In genomic region chr15:40847225-40847961, GRCh38 we compare ENCODE assay signal across 6 cellular contexts.
DNase-seq lines count a peak whose midpoint lies in the region; ATAC-seq and TF ChIP-seq lines count a peak whose summit lies in the region.

No MANE protein-coding gene starts in this region.

- H3K4me3 ChIP-seq in coronary artery: no peak overlapping the region

- H3K27ac ChIP-seq in coronary artery: peak overlapping the region in 1 of 2 donors; percentile 60

- DNase-seq in DMS79 treated with DMSO at 0.1 percent for 48 hours (lab: John Stamatoyannopoulos, UW) (peak; percentile 49), iPS-NIHi7 (ENCODE audit: extremely low spot score) (peak; percentile 69), coronary artery (ENCODE audit: low spot score) (no peak)

- TF ChIP-seq CTCF in coronary artery (IDR thresholded peaks at IDR 0.05): no peak

- ATAC-seq in HG02759 (IDR thresholded peaks at IDR 0.05; ENCODE audit: unreplicated experiment) (peak; percentile 81), HG03175 (IDR thresholded peaks at IDR 0.05; ENCODE audit: unreplicated experiment) (no peak)

- peak; percentile 41; the same call in 1 of the 2 replicates for TF ChIP-seq POLR2A in Raji (IDR thresholded peaks at IDR 0.05; ENCODE audit: insufficient read depth, low read depth, low read length)
